In the genomic region with DNA sequence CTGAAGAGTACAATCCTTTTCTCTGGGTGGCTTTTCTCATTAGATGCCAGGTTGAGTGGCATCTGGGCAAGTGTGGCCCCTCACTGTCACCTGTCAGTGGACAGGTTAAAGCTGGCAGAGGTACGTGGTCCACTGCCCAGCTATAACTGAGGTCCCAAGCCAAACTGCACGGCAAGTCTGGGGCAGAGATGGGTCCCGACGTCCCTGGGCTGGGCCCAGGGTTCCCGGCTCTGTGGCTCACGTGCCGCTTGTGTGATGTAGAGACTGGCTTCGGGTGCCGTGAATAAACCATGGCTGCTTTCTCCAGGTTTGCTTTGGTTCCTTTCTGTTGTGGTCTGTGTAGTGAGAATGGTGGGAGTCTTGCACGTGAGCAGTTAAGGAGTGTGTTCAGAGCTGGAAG, we compare ENCODE assay signal across 18 cellular contexts.
"Had no signal": no experiment of that assay in that cellular context is flagged by ENCODE, and none has a peak within 500 bp of the region (broad histone marks: within the 10 kb centered on the region; RNA-seq: fewer than 3 reads in every experiment).

No MANE protein-coding gene starts in this region.

- DNase-seq: activated CD4-positive, alpha-beta memory T cell treated with anti-CD3 and anti-CD28 coated beads, Interleukin-2, amount 10 ng/mL, durations not matched to agents 7 days and 5 days; activated CD4-positive, alpha-beta T cell treated with anti-CD3 and anti-CD28 coated beads for 48 hours; activated CD8-positive, alpha-beta memory T cell treated with anti-CD3 and anti-CD28 coated beads, Interleukin-2, amount 10 ng/mL, durations not matched to agents 7 days and 5 days; activated naive CD4-positive, alpha-beta T cell treated with anti-CD3 and anti-CD28 coated beads for 36 hours; effector CD4-positive, alpha-beta T cell; mesenchymal stem cell; naive thymus-derived CD4-positive, alpha-beta T cell; spleen; stimulated activated CD4-positive, alpha-beta T cell treated with anti-CD3 and anti-CD28 coated beads, Interleukin-4, amount 100 ng/mL, for 4 hours; SW 1271; transverse colon; WERI-Rb-1 had no signal

- ATAC-seq: activated CD8-positive, alpha-beta memory T cell treated with anti-CD3 and anti-CD28 coated beads, Interleukin-2, amount 10 ng/mL, durations not matched to agents 7 days and 5 days; naive thymus-derived CD4-positive, alpha-beta T cell; pancreas; stimulated activated memory B cell treated with anti-CD40 and anti-IgM and Interleukin-4, amounts not matched to agents 10 μg/mL and 1 μg/mL and 100 μg/mL, for 72 hours had no signal

- H3K4me3 Mint-ChIP-seq: activated CD4-positive, alpha-beta memory T cell treated with anti-CD3 and anti-CD28 coated beads, Interleukin-2, amount 10 ng/mL, durations not matched to agents 7 days and 5 days; activated CD8-positive, alpha-beta memory T cell treated with anti-CD3 and anti-CD28 coated beads, Interleukin-2, amount 10 ng/mL, durations not matched to agents 7 days and 5 days; activated naive CD4-positive, alpha-beta T cell treated with anti-CD3 and anti-CD28 coated beads for 36 hours; naive thymus-derived CD4-positive, alpha-beta T cell; stimulated activated memory B cell treated with anti-CD40 and anti-IgM and Interleukin-4, amounts not matched to agents 10 μg/mL and 1 μg/mL and 100 μg/mL, for 72 hours had no signal

- H3K27ac Mint-ChIP-seq: activated CD4-positive, alpha-beta memory T cell treated with anti-CD3 and anti-CD28 coated beads, Interleukin-2, amount 10 ng/mL, durations not matched to agents 7 days and 5 days; activated CD8-positive, alpha-beta memory T cell treated with anti-CD3 and anti-CD28 coated beads, Interleukin-2, amount 10 ng/mL, durations not matched to agents 7 days and 5 days; activated naive CD4-positive, alpha-beta T cell treated with anti-CD3 and anti-CD28 coated beads for 36 hours; stimulated activated memory B cell treated with anti-CD40 and anti-IgM and Interleukin-4, amounts not matched to agents 10 μg/mL and 1 μg/mL and 100 μg/mL, for 72 hours had no signal

- H3K27me3 ChIP-seq: esophagus muscularis mucosa, neutrophil, pancreas, spleen, suprapubic skin, transverse colon had no signal

- H3K9me3 Mint-ChIP-seq: activated CD4-positive, alpha-beta memory T cell treated with anti-CD3 and anti-CD28 coated beads, Interleukin-2, amount 10 ng/mL, durations not matched to agents 7 days and 5 days; activated naive CD4-positive, alpha-beta T cell treated with anti-CD3 and anti-CD28 coated beads for 36 hours; naive thymus-derived CD4-positive, alpha-beta T cell; stimulated activated memory B cell treated with anti-CD40 and anti-IgM and Interleukin-4, amounts not matched to agents 10 μg/mL and 1 μg/mL and 100 μg/mL, for 72 hours had no signal

- H3K36me3 Mint-ChIP-seq: activated CD8-positive, alpha-beta memory T cell treated with anti-CD3 and anti-CD28 coated beads, Interleukin-2, amount 10 ng/mL, durations not matched to agents 7 days and 5 days had no signal

- H3K36me3 ChIP-seq: pancreas, transverse colon, WERI-Rb-1 had no signal

- H3K27me3 Mint-ChIP-seq: activated CD4-positive, alpha-beta memory T cell treated with anti-CD3 and anti-CD28 coated beads, Interleukin-2, amount 10 ng/mL, durations not matched to agents 7 days and 5 days; activated CD8-positive, alpha-beta memory T cell treated with anti-CD3 and anti-CD28 coated beads, Interleukin-2, amount 10 ng/mL, durations not matched to agents 7 days and 5 days; naive thymus-derived CD4-positive, alpha-beta T cell; stimulated activated memory B cell treated with anti-CD40 and anti-IgM and Interleukin-4, amounts not matched to agents 10 μg/mL and 1 μg/mL and 100 μg/mL, for 72 hours had no signal

- H3K9me3 ChIP-seq: esophagus muscularis mucosa, neutrophil, pancreas, spleen, suprapubic skin, transverse colon had no signal

- H3K4me1 ChIP-seq: pancreas had no signal

- H3K4me3 ChIP-seq: coronary artery, esophagus muscularis mucosa, pancreas, spleen, suprapubic skin, transverse colon had no signal

- H3K27ac ChIP-seq: coronary artery, esophagus muscularis mucosa, neutrophil, pancreas, spleen, suprapubic skin, transverse colon, WERI-Rb-1 had no signal
